7 cellular contexts compared by ENCODE assay signal in the genomic region with DNA sequence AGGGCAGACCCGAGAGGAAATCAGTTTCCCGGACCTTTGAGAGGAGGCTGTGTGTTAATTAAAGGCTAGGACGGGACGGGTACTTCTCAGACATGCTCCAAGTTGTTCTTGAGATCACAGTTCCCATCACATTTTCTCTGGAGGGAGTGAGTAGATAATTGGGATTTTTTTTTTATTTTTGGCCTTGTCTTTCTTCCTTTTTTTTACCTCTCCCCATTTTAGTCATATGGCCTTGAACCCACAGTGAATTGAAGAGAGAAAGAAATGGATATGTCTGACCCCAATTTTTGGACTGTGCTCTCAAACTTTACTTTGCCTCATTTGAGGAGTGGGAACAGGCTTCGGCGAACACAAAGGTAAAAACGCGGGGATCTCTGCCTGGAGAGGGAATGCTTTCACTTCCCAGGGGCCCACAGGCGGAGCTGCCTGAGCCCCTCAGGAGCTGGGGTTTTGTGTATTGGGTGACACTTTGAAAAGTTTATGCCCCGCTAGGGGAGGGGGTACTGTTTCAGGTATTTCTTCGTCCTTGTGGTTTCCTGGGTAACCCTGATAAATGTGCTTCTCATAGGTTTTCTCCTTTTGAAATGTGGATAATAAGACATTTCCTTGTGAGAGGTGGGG.
DNase-seq lines count a peak whose midpoint lies in the region; ATAC-seq and TF ChIP-seq lines count a peak whose summit lies in the region.

No MANE protein-coding gene starts in this region.

- H3K4ac ChIP-seq in IMR-90 (ENCODE audit: low read depth, low read length) = peak overlapping the region; percentile 96

- POLR2A ChIA-PET in IMR-90 (lab: Charles Lee; ENCODE audit: unreplicated experiment) = interaction anchor here (0.6 kb wide), 2 partner anchors 26 to 755 kb away, joined by 3 read pairs; no protein-coding TSS in a partner anchor

- DNase-seq in IMR-90 (no peak), iPS-NIHi11 (ENCODE audit: low spot score) (peak; percentile 27), stomach (no peak), NCI-H524 treated with DMSO at 0.1 percent for 48 hours (lab: John Stamatoyannopoulos, UW) (no peak), SW480 (ENCODE audit: low spot score) (no peak)

- H3K36me3 ChIP-seq in IMR-90 (ENCODE audit: control insufficient read depth, insufficient read depth, low read length) = no peaks in the 10 kb centered on the region
- no peaks in the 10 kb centered on the region for H3K36me3 ChIP-seq in stomach

- peak overlapping the region; percentile 50 for H4K5ac ChIP-seq in IMR-90 (ENCODE audit: low read depth, low read length)

- no peaks in the 10 kb centered on the region for H3K9me3 Mint-ChIP-seq in activated naive CD8-positive, alpha-beta T cell (ENCODE audit: low read depth)

- peak overlapping the region; percentile 76 for H4K91ac ChIP-seq in IMR-90 (ENCODE audit: insufficient read depth, low read depth, low read length)

- H3K79me1 ChIP-seq in IMR-90 (ENCODE audit: low read depth in 1 of 2, low read length in 2 of 2) = peaks cover 19 to 43% of the 10 kb centered on the region in 2 experiments

- TF ChIP-seq EP300 in stomach (IDR thresholded peaks at IDR 0.05) = no peak

- intact Hi-C loops in IMR-90 (cut with micrococcal nuclease) = loop anchor here (2.0 to 5.0 kb wide), 3 partner anchors 46 to 147 kb away; no protein-coding TSS in a partner anchor
- intact Hi-C loops in stomach (cut with DNase I; ENCODE audit: low total_unique reads) = no loop called here

- peak overlapping the region; percentile 52 for H3K27ac ChIP-seq in IMR-90 (ENCODE audit: insufficient read depth, low read length)
- H3K27ac ChIP-seq in stomach = peak overlapping the region; percentile 81 to 94 (median 89)

- H2BK15ac ChIP-seq in IMR-90 (ENCODE audit: low read depth, low read length) = peak overlapping the region; percentile 76

- peak overlapping the region; percentile 80 for H3K4me2 ChIP-seq in IMR-90 (ENCODE audit: low read depth, low read length)

- ATAC-seq in IMR-90 (ENCODE audit: low read depth) (no peak), GM19395 (IDR thresholded peaks at IDR 0.05; ENCODE audit: unreplicated experiment) (no peak)

- peak overlapping the region; percentile 87 for H2AFZ ChIP-seq in IMR-90 (replicated peaks; ENCODE audit: low read length, poor library complexity)

- dilution Hi-C loops in IMR-90 (cut with HindIII; ENCODE audit: low sequenced_read_pairs, unreplicated experiment) = no loop called here

- peaks cover 7% of the 10 kb centered on the region for H3K9me1 ChIP-seq in IMR-90 (ENCODE audit: insufficient read depth, low read length)

- peak overlapping the region; percentile 99 for H3K23ac ChIP-seq in IMR-90 (ENCODE audit: low read depth, low read length)

- H3K4me3 Mint-ChIP-seq in activated naive CD8-positive, alpha-beta T cell = peak overlapping the region; percentile 98

- in situ Hi-C loops in IMR-90 (cut with MboI; ENCODE audit: low sequenced_read_pairs) = no loop called here

- H2BK20ac ChIP-seq in IMR-90 (ENCODE audit: low read depth, low read length) = peak overlapping the region; percentile 78

- H3K18ac ChIP-seq in IMR-90 (ENCODE audit: low read depth, low read length) = peak overlapping the region; percentile 58

- peaks cover 13% of the 10 kb centered on the region for H3K36me3 Mint-ChIP-seq in activated naive CD8-positive, alpha-beta T cell

- peak overlapping the region; percentile 98 for H3K14ac ChIP-seq in IMR-90 (replicated peaks; ENCODE audit: low read depth, low read length)

- no peaks in the 10 kb centered on the region for H3K27me3 ChIP-seq in IMR-90 (ENCODE audit: control insufficient read depth, insufficient read depth, low read length)
- no peaks in the 10 kb centered on the region for H3K27me3 ChIP-seq in stomach

- H3K27me3 Mint-ChIP-seq in activated naive CD8-positive, alpha-beta T cell = no peaks in the 10 kb centered on the region

- H3K4me1 ChIP-seq in IMR-90 (ENCODE audit: control insufficient read depth, insufficient read depth, low read length) = peaks cover 6% of the 10 kb centered on the region
- H3K4me1 ChIP-seq in stomach = peaks cover 14 to 63% (median 44%) of the 10 kb centered on the region in 4 donors

- no peak for TF ChIP-seq RAD21 in IMR-90 (IDR thresholded peaks at IDR 0.05; ENCODE audit: low read length)

- H2AK9ac ChIP-seq in IMR-90 (replicated peaks; ENCODE audit: low read depth, low read length, poor library complexity) = peak overlapping the region; percentile 89

- peak overlapping the region; percentile 73 for H2BK5ac ChIP-seq in IMR-90 (ENCODE audit: low read depth, low read length, poor library complexity, severe bottlenecking)

- peak overlapping the region; percentile 83 to 94; a peak in 3 of 4 replicates for H4K8ac ChIP-seq in IMR-90 (ENCODE audit: low read depth in 2 of 2, low read length in 2 of 2)

- H3K4me1 Mint-ChIP-seq in activated naive CD8-positive, alpha-beta T cell (ENCODE audit: low read depth) = peaks cover 73% of the 10 kb centered on the region

- CTCF ChIA-PET in IMR-90 (lab: Yijun Ruan, JAX) = interaction anchor here (0.8 kb wide), 1 partner anchor 18 kb away, joined by 3 read pairs; no protein-coding TSS in a partner anchor

- TSS peak; percentile 80 for BruUV-seq in IMR-90 (replicated peaks; lab: Mats Ljungman, UMichigan)

- H2BK120ac ChIP-seq in IMR-90 (ENCODE audit: low read depth, low read length) = peak overlapping the region; percentile 91

- 13% methylated on average over 3 of the region's 11 CpGs; no CpG with 5 or more reads in 1 of the 2 experiments for WGBS in IMR-90 (ENCODE audit: extremely low coverage in 2 of 2, insufficient read length in 1 of 2), 2 experiments
- WGBS in stomach, 5 donors = 7 to 10% (median 8%) methylated on average over 10 to 11 of the region's 11 CpGs

- peak overlapping the region; percentile 98 for H3K27ac Mint-ChIP-seq in activated naive CD8-positive, alpha-beta T cell

- TF ChIP-seq POLR2A in IMR-90 (IDR thresholded peaks at IDR 0.05; ENCODE audit: low read depth, low read length) = no peak; the same call in 1 of the 2 replicates
- no peak for TF ChIP-seq POLR2A in stomach (IDR thresholded peaks at IDR 0.05)

- peak overlapping the region; percentile 91 for H3K56ac ChIP-seq in IMR-90 (ENCODE audit: extremely low read depth, insufficient read depth, low read length)

- H3K9me3 ChIP-seq in IMR-90 (ENCODE audit: control insufficient read depth, insufficient read depth, low read length) = no peaks in the 10 kb centered on the region
- H3K9me3 ChIP-seq in stomach = no peaks in the 10 kb centered on the region

- H3K4me3 ChIP-seq in IMR-90 (ENCODE audit: insufficient read depth, low read depth, low read length) (peak overlapping the region; percentile 54), stomach (peak overlapping the region; percentile 51 to 62 (median 59))

- no peak for TF ChIP-seq CTCF in IMR-90 (conservative IDR thresholded peaks at IDR 0.05; ENCODE audit: low read depth, low read length)
- no peak for TF ChIP-seq CTCF in stomach (IDR thresholded peaks at IDR 0.05)

- H2AK5ac ChIP-seq in IMR-90 (ENCODE audit: low read depth, low read length) = no peak overlapping the region; the same call in 1 of the 2 replicates

- H3K9ac ChIP-seq in IMR-90 (ENCODE audit: low read depth, low read length) = peak overlapping the region; percentile 90

- H4K20me1 ChIP-seq in IMR-90 (ENCODE audit: insufficient read depth, low read length) = no peaks in the 10 kb centered on the region

TF ChIP-seq in IMR-90, 13 proteins besides CTCF, POLR2A, EP300 and RAD21:
- no peak for TF ChIP-seq RCOR1 (IDR thresholded peaks at IDR 0.05; ENCODE audit: insufficient replicate concordance, low read length)
- TF ChIP-seq, protein P1, sequence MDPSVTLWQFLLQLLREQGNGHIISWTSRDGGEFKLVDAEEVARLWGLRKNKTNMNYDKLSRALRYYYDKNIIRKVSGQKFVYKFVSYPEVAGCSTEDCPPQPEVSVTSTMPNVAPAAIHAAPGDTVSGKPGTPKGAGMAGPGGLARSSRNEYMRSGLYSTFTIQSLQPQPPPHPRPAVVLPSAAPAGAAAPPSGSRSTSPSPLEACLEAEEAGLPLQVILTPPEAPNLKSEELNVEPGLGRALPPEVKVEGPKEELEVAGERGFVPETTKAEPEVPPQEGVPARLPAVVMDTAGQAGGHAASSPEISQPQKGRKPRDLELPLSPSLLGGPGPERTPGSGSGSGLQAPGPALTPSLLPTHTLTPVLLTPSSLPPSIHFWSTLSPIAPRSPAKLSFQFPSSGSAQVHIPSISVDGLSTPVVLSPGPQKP (IDR thresholded peaks at IDR 0.05; ENCODE audit: borderline replicate concordance, low read depth, low read length) = no peak
- no peak for TF ChIP-seq CHD1 (IDR thresholded peaks at IDR 0.05; ENCODE audit: low read depth, low read length)
- no peak for TF ChIP-seq CEBPB (IDR thresholded peaks at IDR 0.05; ENCODE audit: low read depth, low read length)
- TF ChIP-seq MAZ (IDR thresholded peaks at IDR 0.05; ENCODE audit: borderline replicate concordance, low read depth, low read length) = no peak
- no peak for TF ChIP-seq FOS (IDR thresholded peaks at IDR 0.05; ENCODE audit: low read depth, low read length)
- no peak for TF ChIP-seq NFE2L2 (IDR thresholded peaks at IDR 0.05; ENCODE audit: low read depth, low read length)
- no peak for TF ChIP-seq MAFK (IDR thresholded peaks at IDR 0.05; ENCODE audit: low read depth, low read length)
- TF ChIP-seq, protein P2, sequence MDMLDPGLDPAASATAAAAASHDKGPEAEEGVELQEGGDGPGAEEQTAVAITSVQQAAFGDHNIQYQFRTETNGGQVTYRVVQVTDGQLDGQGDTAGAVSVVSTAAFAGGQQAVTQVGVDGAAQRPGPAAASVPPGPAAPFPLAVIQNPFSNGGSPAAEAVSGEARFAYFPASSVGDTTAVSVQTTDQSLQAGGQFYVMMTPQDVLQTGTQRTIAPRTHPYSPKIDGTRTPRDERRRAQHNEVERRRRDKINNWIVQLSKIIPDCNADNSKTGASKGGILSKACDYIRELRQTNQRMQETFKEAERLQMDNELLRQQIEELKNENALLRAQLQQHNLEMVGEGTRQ (IDR thresholded peaks at IDR 0.05; ENCODE audit: low read depth, low read length) = no peak
- no peak for TF ChIP-seq MXI1 (IDR thresholded peaks at IDR 0.05; ENCODE audit: borderline replicate concordance, low read depth, low read length)
- no peak for TF ChIP-seq BHLHE40 (IDR thresholded peaks at IDR 0.05; ENCODE audit: low read depth, low read length)
- no peak for TF ChIP-seq RFX5 (IDR thresholded peaks at IDR 0.05; ENCODE audit: low read depth, low read length)
- TF ChIP-seq SMC3 (IDR thresholded peaks at IDR 0.05; ENCODE audit: low read depth, low read length) = no peak; the same call in 1 of the 2 replicates
TF ChIP-seq in IMR-90: peak in this region for 0.
